In the genomic region with DNA sequence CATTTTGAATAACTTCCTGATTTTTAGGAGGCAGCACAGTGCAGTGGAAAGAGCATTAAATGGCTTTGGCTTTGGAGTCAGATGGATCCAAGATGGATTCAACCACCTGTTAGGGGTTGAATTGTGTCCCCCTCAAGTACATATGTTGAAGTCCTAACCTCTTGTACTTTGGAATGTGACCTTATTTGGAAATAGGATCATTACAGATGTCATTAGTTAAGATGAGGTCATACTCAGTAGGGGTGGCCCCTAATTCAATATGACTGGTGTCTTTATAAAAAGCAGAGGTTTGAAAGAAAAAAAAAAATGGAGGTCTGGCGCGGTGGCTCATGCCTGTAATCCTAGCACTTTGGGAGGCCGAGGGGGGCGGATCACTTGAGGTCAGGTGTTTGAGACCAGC, we compare ENCODE assay signal across 1 cellular context.
TF ChIP-seq lines count a peak whose summit lies in the region.

No MANE protein-coding gene starts in this region.

TF ChIP-seq in GM12878, 131 proteins besides CTCF, POLR2A, EP300 and RAD21:
- TF ChIP-seq ATF7 (IDR thresholded peaks at IDR 0.05; ENCODE audit: low read depth): peak; percentile 47; the same call in 1 of the 2 replicates
- TF ChIP-seq EED (IDR thresholded peaks at IDR 0.05; ENCODE audit: low read depth): no peak
